Comparison of ENCODE assay signal across 10 cellular contexts in genomic region chr7:7861211-7861633, GRCh38.
A peak's percentile ranks its signal among the peaks of the same experiment; 100 is the strongest.
DNase-seq lines count a peak whose midpoint lies in the region; ATAC-seq and TF ChIP-seq lines count a peak whose summit lies in the region.
"Had no signal": no experiment of that assay in that cellular context is flagged by ENCODE, and none has a peak within 500 bp of the region (broad histone marks: within the 10 kb centered on the region; RNA-seq: fewer than 3 reads in every experiment).

No MANE protein-coding gene starts in this region.

- no peak for ATAC-seq in HG03280 (IDR thresholded peaks at IDR 0.05; ENCODE audit: unreplicated experiment)

- H3K4me1 Mint-ChIP-seq in activated CD4-positive, alpha-beta memory T cell treated with anti-CD3 and anti-CD28 coated beads for 36 hours (ENCODE audit: low read depth), result peaks cover 12% of the 10 kb centered on the region
- H3K4me1 Mint-ChIP-seq: neural progenitor cell had no signal

- H3K9me3 Mint-ChIP-seq in activated CD4-positive, alpha-beta memory T cell treated with anti-CD3 and anti-CD28 coated beads for 36 hours, result peaks cover 4% of the 10 kb centered on the region
- H3K9me3 Mint-ChIP-seq: neural progenitor cell had no signal

- DNase-seq in GM03348 (ENCODE audit: low spot score) (peak; percentile 38), NCI-H146 (lab: John Stamatoyannopoulos, UW) (peak; percentile 90), astrocyte of the hippocampus (ENCODE audit: low read depth, low spot score) (peak; percentile 23), myocyte (ENCODE audit: low read depth) (peak; percentile 77), GM10248 (ENCODE audit: extremely low spot score) (no peak), OCI-M1 (lab: John Stamatoyannopoulos, UW) (no peak)
- DNase-seq in activated CD4-positive, alpha-beta memory T cell treated with anti-CD3 and anti-CD28 coated beads for 36 hours, result no peak

- CTCF ChIA-PET in activated CD4-positive, alpha-beta memory T cell treated with anti-CD3 and anti-CD28 coated beads for 36 hours (lab: Charles Lee), result no interaction called here
- CTCF ChIA-PET in GM10248 (lab: Yijun Ruan, JAX), result interaction anchor here (0.9 kb wide), 1 partner anchor 16 kb away, joined by 4 read pairs; no protein-coding TSS in a partner anchor

- POLR2A ChIA-PET in activated CD4-positive, alpha-beta memory T cell treated with anti-CD3 and anti-CD28 coated beads for 36 hours (lab: Charles Lee), result no interaction called here
- POLR2A ChIA-PET in GM10248 (lab: Yijun Ruan, JAX), result no interaction called here

- H3K27me3 Mint-ChIP-seq in activated CD4-positive, alpha-beta memory T cell treated with anti-CD3 and anti-CD28 coated beads for 36 hours, result no peaks in the 10 kb centered on the region
- H3K27me3 Mint-ChIP-seq: stimulated activated naive CD8-positive, alpha-beta T cell treated with anti-CD3 and anti-CD28 coated beads, Interleukin-15, Interleukin-2, amounts not matched to agents 100 ng/mL and 50 ng/mL, for 24 hours had no signal

- intact Hi-C loops in activated CD4-positive, alpha-beta memory T cell treated with anti-CD3 and anti-CD28 coated beads for 36 hours (cut with micrococcal nuclease), result loop anchor here (1.0 to 5.0 kb wide), 2 partner anchors 10 to 89 kb away; no protein-coding TSS in a partner anchor

- H3K36me3 Mint-ChIP-seq in activated CD4-positive, alpha-beta memory T cell treated with anti-CD3 and anti-CD28 coated beads for 36 hours, result no peaks in the 10 kb centered on the region
- H3K36me3 Mint-ChIP-seq: neural progenitor cell had no signal

- TF ChIP-seq CTCF in GM10248 (IDR thresholded peaks at IDR 0.05; ENCODE audit: control extremely low read depth, extremely low read depth, low read depth, missing control alignments), result no peak

- no peak overlapping the region for H3K4me3 Mint-ChIP-seq in activated CD4-positive, alpha-beta memory T cell treated with anti-CD3 and anti-CD28 coated beads for 36 hours
- H3K4me3 Mint-ChIP-seq: neural progenitor cell; stimulated activated naive CD8-positive, alpha-beta T cell treated with anti-CD3 and anti-CD28 coated beads, Interleukin-15, Interleukin-2, amounts not matched to agents 100 ng/mL and 50 ng/mL, for 24 hours had no signal

- H3K27ac Mint-ChIP-seq in activated CD4-positive, alpha-beta memory T cell treated with anti-CD3 and anti-CD28 coated beads for 36 hours, result no peak overlapping the region
- H3K27ac Mint-ChIP-seq: neural progenitor cell; stimulated activated naive CD8-positive, alpha-beta T cell treated with anti-CD3 and anti-CD28 coated beads, Interleukin-15, Interleukin-2, amounts not matched to agents 100 ng/mL and 50 ng/mL, for 24 hours had no signal

Comparison
In these comparisons a context has a peak if more than half of its experiments do, and no peak if none do; other contexts are left out.
1. DNase-seq: peak in GM03348 (single experiment), NCI-H146 (single experiment), astrocyte of the hippocampus (single experiment) and myocyte (single experiment); none in activated CD4-positive, alpha-beta memory T cell treated with anti-CD3 and anti-CD28 coated beads for 36 hours (single experiment), GM10248 (single experiment) and OCI-M1 (single experiment).